23 cellular contexts compared by ENCODE assay signal in the genomic region with DNA sequence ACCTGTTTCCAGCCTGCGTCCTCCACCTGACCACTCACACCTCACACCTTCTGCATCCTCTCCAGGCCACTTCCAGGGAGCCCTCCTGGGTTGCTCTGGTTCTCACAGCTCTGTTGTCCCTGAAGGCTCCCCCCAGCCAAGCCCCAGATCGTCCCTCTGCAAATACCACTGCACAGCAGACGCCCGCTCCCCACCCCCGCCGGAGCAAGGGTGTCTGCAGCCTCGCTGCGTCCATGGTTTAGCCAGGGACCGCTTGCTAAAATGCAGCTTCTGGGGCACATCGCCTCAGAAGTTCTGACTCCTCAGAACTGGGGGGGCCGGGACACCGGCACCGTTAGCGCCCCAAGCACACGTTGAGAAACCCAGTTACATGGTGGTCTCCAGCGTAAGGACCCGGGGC. TPM values are rescaled to one million over a fixed set of nuclear protein-coding genes. Genes with fewer than 3 reads are reported as not detected.
DNase-seq lines count a peak whose midpoint lies in the region; ATAC-seq, FAIRE-seq and TF ChIP-seq lines count a peak whose summit lies in the region.
"Had no signal": no experiment of that assay in that cellular context is flagged by ENCODE, and none has a peak within 500 bp of the region (broad histone marks: within the 10 kb centered on the region; RNA-seq: fewer than 3 reads in every experiment).

No MANE protein-coding gene starts in this region.

- no peak overlapping the region for H2AFZ ChIP-seq in H1 (ENCODE audit: low read length)
- H2AFZ ChIP-seq in neural progenitor cell (replicated peaks): no peak overlapping the region
- H2AFZ ChIP-seq: GM23248 had no signal

- H3K36me3 Mint-ChIP-seq in CD4-positive, alpha-beta T cell (ENCODE audit: low read depth): no peaks in the 10 kb centered on the region
- H3K36me3 Mint-ChIP-seq in T-cell (no peaks in the 10 kb centered on the region), neural progenitor cell (no peaks in the 10 kb centered on the region)

- H3K27me3 ChIP-seq in CD4-positive, alpha-beta T cell (ENCODE audit: control insufficient read depth, insufficient read depth, low read length): peaks cover 66% of the 10 kb centered on the region
- peaks cover 7 to 46% (median 34%) of the 10 kb centered on the region in 4 experiments for H3K27me3 ChIP-seq in H1 (replicated peaks in 1 of 4; ENCODE audit: control insufficient read depth in 3 of 4, extremely low read depth in 1 of 4, insufficient read depth in 3 of 4, low read length in 3 of 4)
- peaks cover 65% of the 10 kb centered on the region for H3K27me3 ChIP-seq in neural progenitor cell
- H3K27me3 ChIP-seq in effector memory CD4-positive, alpha-beta T cell (replicated peaks; ENCODE audit: control insufficient read depth, insufficient read depth, low read length, poor library complexity, severe bottlenecking): peaks cover 45% of the 10 kb centered on the region
- H3K27me3 ChIP-seq: SJCRH30 had no signal

- no peak overlapping the region for H3K27ac ChIP-seq in CD4-positive, alpha-beta T cell (ENCODE audit: low read depth, low read length)
- H3K27ac ChIP-seq in H1 (ENCODE audit: low read depth, low read length) (no peak overlapping the region), neural progenitor cell (no peak overlapping the region)
- H3K27ac ChIP-seq in effector memory CD4-positive, alpha-beta T cell (ENCODE audit: insufficient read depth, low read length, poor library complexity, severe bottlenecking): no peak overlapping the region
- H3K27ac ChIP-seq: GM23248, KMS-11, RWPE1, SJCRH30 had no signal

- intact Hi-C loops in CD4-positive, alpha-beta T cell (cut with DNase I, micrococcal nuclease): no loop called here

- no peak overlapping the region for H4K5ac ChIP-seq in H1 (ENCODE audit: insufficient read length, low read depth, low read length)

- no peak overlapping the region for H3K4ac ChIP-seq in H1 (replicated peaks; ENCODE audit: insufficient read length, low read depth, low read length)

- H3K18ac ChIP-seq in H1 (ENCODE audit: extremely low read depth, low read length): no peak overlapping the region

- H3K56ac ChIP-seq in H1 (replicated peaks; ENCODE audit: insufficient read length, low read depth, low read length): no peak overlapping the region

- no peak for ATAC-seq in CD4-positive, alpha-beta T cell (ENCODE audit: poor library complexity)
- ATAC-seq in T-cell (replicated peaks in 1 of 4) (no peak), omental fat pad (ENCODE audit: low FRiP score) (no peak)
- ATAC-seq: GM12878, PC-3 had no signal

- peaks cover 12% of the 10 kb centered on the region for H3K4me1 Mint-ChIP-seq in CD4-positive, alpha-beta T cell (ENCODE audit: low read depth)
- peaks cover 13 to 20% (median 14%) of the 10 kb centered on the region in 3 donors for H3K4me1 Mint-ChIP-seq in T-cell
- peaks cover 28% of the 10 kb centered on the region for H3K4me1 Mint-ChIP-seq in neural progenitor cell

- POLR2A ChIA-PET in CD4-positive, alpha-beta T cell (lab: Charles Lee): no interaction called here
- POLR2A ChIA-PET in T-cell (lab: Charles Lee): no interaction called here
- POLR2A ChIA-PET in H1 (lab: Charles Lee; ENCODE audit: partially characterized antibody): interaction anchor here (0.9 to 4.4 kb wide), 9 partner anchors 11 to 157 kb away, joined by 3 to 16 read pairs (median 5); no protein-coding TSS in a partner anchor

- CTCF ChIA-PET in CD4-positive, alpha-beta T cell (lab: Charles Lee): no interaction called here
- CTCF ChIA-PET in T-cell (lab: Charles Lee) (no interaction called here), H1 (lab: Charles Lee; ENCODE audit: partially characterized antibody) (interaction anchor here (0.9 to 2.4 kb wide), 4 partner anchors 8 to 54 kb away, joined by 3 to 6 read pairs (median 3); no protein-coding TSS in a partner anchor)

- H3K9ac ChIP-seq in H1 (replicated peaks in 1 of 4; ENCODE audit: extremely low read depth in 1 of 4, low read depth in 3 of 4, low read length in 3 of 4): no peak overlapping the region
- H3K9ac ChIP-seq in neural progenitor cell: no peak overlapping the region
- H3K9ac ChIP-seq: GM23248, KMS-11 had no signal

- TF ChIP-seq POLR2A in H1 (IDR thresholded peaks at IDR 0.05; ENCODE audit: control extremely low read depth in 1 of 2, low read depth in 2 of 2, low read length in 2 of 2): no peak

- H3K4me1 ChIP-seq in H1 (replicated peaks in 1 of 4; ENCODE audit: control insufficient read depth in 3 of 4, insufficient read depth in 4 of 4, low read length in 3 of 4) (peaks cover 0 to 19% (median 7%) of the 10 kb centered on the region in 4 experiments; a peak in 5 of 7 replicates), neural progenitor cell (peaks cover 6% of the 10 kb centered on the region)
- peaks cover 9% of the 10 kb centered on the region for H3K4me1 ChIP-seq in effector memory CD4-positive, alpha-beta T cell (ENCODE audit: control insufficient read depth, insufficient read depth, low read length, poor library complexity, severe bottlenecking)

- H2BK15ac ChIP-seq in H1 (ENCODE audit: low read length): peak overlapping the region; percentile 29; the same call in 1 of the 2 replicates

- H2BK12ac ChIP-seq in H1 (ENCODE audit: low read depth, low read length): no peak overlapping the region

- H3K27ac Mint-ChIP-seq in CD4-positive, alpha-beta T cell: no peak overlapping the region
- H3K27ac Mint-ChIP-seq in T-cell (no peak overlapping the region), neural progenitor cell (no peak overlapping the region)

- WGBS in H1 (ENCODE audit: extremely low coverage in 1 of 2, insufficient coverage in 1 of 2, insufficient read length in 1 of 2, insufficient replicate concordance in 2 of 2, low coverage in 1 of 2, low lambda C conversion rate in 2 of 2, missing lambda C conversion rate in 1 of 2), 2 experiments: 87% methylated on average over 16 of the region's 17 CpGs; no CpG with 5 or more reads in 1 of the 2 experiments

- H3K23ac ChIP-seq in H1 (ENCODE audit: insufficient read length): no peak overlapping the region

- 0 out of 2 replicates have a peak overlapping the region, but pooled peaks have one; percentile 6 for H2BK20ac ChIP-seq in H1 (ENCODE audit: low read length)

- no peak overlapping the region for H2BK5ac ChIP-seq in H1 (ENCODE audit: low read depth, low read length)

- no peaks in the 10 kb centered on the region for H3K9me3 Mint-ChIP-seq in CD4-positive, alpha-beta T cell
- H3K9me3 Mint-ChIP-seq in T-cell (no peaks in the 10 kb centered on the region), neural progenitor cell (peaks cover 2% of the 10 kb centered on the region)

- no peak overlapping the region for H3K14ac ChIP-seq in H1 (ENCODE audit: insufficient read length)

- H3K27me3 Mint-ChIP-seq in CD4-positive, alpha-beta T cell: peaks cover 74% of the 10 kb centered on the region
- H3K27me3 Mint-ChIP-seq in T-cell (peaks cover 36 to 65% of the 10 kb centered on the region in 2 donors), neural progenitor cell (ENCODE audit: insufficient read depth, low read depth) (peaks cover 12% of the 10 kb centered on the region)

- no peak for FAIRE-seq in H1 (lab: Jason Lieb, UNC)
- FAIRE-seq: GM12878, GM18507 had no signal

- no peak for TF ChIP-seq EP300 in H1 (IDR thresholded peaks at IDR 0.05; ENCODE audit: borderline replicate concordance in 1 of 2, low read depth in 2 of 2, low read length in 2 of 2)

- H2AK5ac ChIP-seq in H1 (ENCODE audit: low read depth, low read length): no peak overlapping the region

- H3K36me3 ChIP-seq in H1 (ENCODE audit: control insufficient read depth in 2 of 4, insufficient read depth in 4 of 4, low read length in 3 of 4) (no peaks in the 10 kb centered on the region), neural progenitor cell (no peaks in the 10 kb centered on the region)
- no peaks in the 10 kb centered on the region for H3K36me3 ChIP-seq in effector memory CD4-positive, alpha-beta T cell (ENCODE audit: control insufficient read depth, insufficient read depth, low read length)
- H3K36me3 ChIP-seq: SJCRH30 had no signal

- no peaks in the 10 kb centered on the region for H3K9me3 ChIP-seq in CD4-positive, alpha-beta T cell (ENCODE audit: control insufficient read depth, low read length)
- H3K9me3 ChIP-seq in H1 (ENCODE audit: insufficient read depth in 2 of 2, low read depth in 1 of 2, low read length in 1 of 2): no peaks in the 10 kb centered on the region
- H3K9me3 ChIP-seq in neural progenitor cell (ENCODE audit: low read depth): no peaks in the 10 kb centered on the region
- H3K9me3 ChIP-seq in effector memory CD4-positive, alpha-beta T cell (ENCODE audit: control insufficient read depth, low read length): no peaks in the 10 kb centered on the region
- H3K9me3 ChIP-seq: SJCRH30 had no signal

- H3K4me3 ChIP-seq in H1 (ENCODE audit: extremely low read depth in 1 of 4, insufficient read depth in 2 of 4, low read depth in 3 of 4, low read length in 4 of 4) (no peak overlapping the region), neural progenitor cell (no peak overlapping the region)
- H3K4me3 ChIP-seq in effector memory CD4-positive, alpha-beta T cell (ENCODE audit: insufficient read depth, low read depth, low read length, poor library complexity, severe bottlenecking): no peak overlapping the region
- H3K4me3 ChIP-seq: GM12878, SJCRH30 had no signal

- no peak for DNase-seq in CD4-positive, alpha-beta T cell
- DNase-seq in T-cell: no peak
- DNase-seq in H1 (ENCODE audit: low read depth in 1 of 2, low spot score in 2 of 2): no peak
- DNase-seq in neural progenitor cell (ENCODE audit: low spot score): no peak
- DNase-seq in effector memory CD4-positive, alpha-beta T cell: no peak
- no peak for DNase-seq in NCI-H187 treated with DMSO at 0.1 percent for 48 hours (lab: John Stamatoyannopoulos, UW)
- no peak for DNase-seq in omental fat pad (ENCODE audit: low spot score)
- DNase-seq: DMS 273 treated with DMSO at 0.1 percent for 48 hours, GDM1, GM23248, NCI-H1048, NCI-H1436 treated with DMSO at 0.1 percent for 48 hours, NCI-H510A treated with DMSO at 0.1 percent for 48 hours, NCI-H82, PC-3, SJCRH30 had no signal

- H2BK120ac ChIP-seq in H1 (replicated peaks; ENCODE audit: low read depth, low read length): no peak overlapping the region

- no peak overlapping the region for H4K91ac ChIP-seq in H1 (replicated peaks; ENCODE audit: insufficient read length, low read length)

- H3K79me1 ChIP-seq in H1 (ENCODE audit: low read depth, low read length): no peaks in the 10 kb centered on the region

- H4K8ac ChIP-seq in H1 (ENCODE audit: extremely low read depth, insufficient read depth, low read length): no peak overlapping the region

- peaks cover 9% of the 10 kb centered on the region for H3F3A ChIP-seq in neural progenitor cell (ENCODE audit: low read depth)

- H3K23me2 ChIP-seq in H1 (ENCODE audit: low read depth, low read length): peaks cover 2% of the 10 kb centered on the region; the same call in 1 of the 2 replicates

- no peak for TF ChIP-seq RAD21 in H1 (IDR thresholded peaks at IDR 0.05 in 1 of 2, conservative IDR thresholded peaks at IDR 0.05 in 1 of 2; ENCODE audit: low read depth in 2 of 2, low read length in 2 of 2)

- no peak for TF ChIP-seq CTCF in CD4-positive, alpha-beta T cell (IDR thresholded peaks at IDR 0.05)
- TF ChIP-seq CTCF in H1 (IDR thresholded peaks at IDR 0.05; ENCODE audit: control extremely low read depth in 1 of 3, insufficient read depth in 1 of 3, low read depth in 1 of 3, low read length in 3 of 3): no peak
- no peak for TF ChIP-seq CTCF in neural progenitor cell (IDR thresholded peaks at IDR 0.05)
- TF ChIP-seq CTCF in omental fat pad (IDR thresholded peaks at IDR 0.05): no peak

- H3K4me2 ChIP-seq in H1 (ENCODE audit: insufficient read depth in 1 of 2, low read depth in 2 of 2, low read length in 2 of 2): peak overlapping the region in 1 of 2 experiments; percentile 33; a peak in 1 of 4 replicates
- no peak overlapping the region for H3K4me2 ChIP-seq in neural progenitor cell
- H3K4me2 ChIP-seq: KMS-11 had no signal

- H4K20me1 ChIP-seq in H1 (replicated peaks in 1 of 2; ENCODE audit: control insufficient read depth in 1 of 2, insufficient read depth in 2 of 2, low read length in 2 of 2) (peaks cover 0 to 3% of the 10 kb centered on the region in 2 experiments), neural progenitor cell (ENCODE audit: low read depth) (no peaks in the 10 kb centered on the region)

- H3K79me2 ChIP-seq in H1 (ENCODE audit: control insufficient read depth in 1 of 2, insufficient read depth in 2 of 2, low read length in 2 of 2) (no peaks in the 10 kb centered on the region), neural progenitor cell (ENCODE audit: low read depth) (no peaks in the 10 kb centered on the region)

- peak overlapping the region; percentile 20 for H3K4me3 Mint-ChIP-seq in CD4-positive, alpha-beta T cell
- H3K4me3 Mint-ChIP-seq in T-cell (peak overlapping the region in 2 of 3 donors; percentile 39 to 49), neural progenitor cell (peak overlapping the region; percentile 31)

RNA-seq across cellular contexts. Expression of a gene that starts 1.0 kb away (rescaled TPM):
- total RNA-seq in CD4-positive, alpha-beta T cell: under 1 TPM; 0.33 to 0.39 TPM
- total RNA-seq in T-cell: 1 to 10 TPM in 2 of 5 donors, under 1 TPM in 3; 0.23 to 1.7 (median 0.99) TPM
- total RNA-seq in H1 (2021; fragmentation: NEBNext Ultra II Directional; extraction: Animal tissue kit (Norgen Biotek cat#: 25700)): 0.13 TPM in 1 of 2 replicates, not detected in the other
- 0.59 and 0.93 TPM in 2 replicates for polyA plus RNA-seq in H1 (2011; rRNA removed)
- 0.62 TPM for polyA plus RNA-seq in H1 (2011; cell fraction: cytosol; rRNA removed)
- polyA plus RNA-seq in H1 (2011; cell fraction: nucleus; rRNA removed): 0.64 TPM
- 0.25 to 0.36 TPM (median 0.27 TPM) in 3 of 4 replicates, not detected in the other for polyA plus RNA-seq in H1 (2012, experiment 1 of 2)
- polyA plus RNA-seq in H1 (2012, experiment 2 of 2): 0.16 TPM
- 0.26 TPM for polyA plus RNA-seq in H1 (2013, experiment 1 of 2)
- 0.35 TPM for polyA plus RNA-seq in H1 (2013, experiment 2 of 2)
- polyA minus RNA-seq in H1 (2011; rRNA and poly(A)+ RNA removed): 0.13 TPM in 1 of 2 replicates, not detected in the other
- polyA minus RNA-seq in H1 (2011; cell fraction: cytosol; rRNA and poly(A)+ RNA removed): not detected
- polyA minus RNA-seq in H1 (2011; cell fraction: nucleus; rRNA and poly(A)+ RNA removed): 0.60 TPM
- 1.5 TPM in 1 of 2 replicates, not detected in the other for total RNA-seq in neural progenitor cell (ENCODE audit: low replicate concordance)
- under 1 TPM in 1 of 4 donors, not detected in 3; 0.19 TPM for total RNA-seq in omental fat pad
- total RNA-seq: GM23248, M059J, PC-3, SJCRH30 had no signal
- polyA plus RNA-seq: AG04450, BJ, GM23248 had no signal

RNA-seq across cellular contexts. Expression of a gene that starts 21.4 kb away (rescaled TPM):
- 10 to 100 TPM; 73.6 to 80.1 TPM for total RNA-seq in CD4-positive, alpha-beta T cell
- 100 to 1,000 TPM in 3 of 5 donors, 10 to 100 TPM in 2; 86.7 to 127 (median 107) TPM for total RNA-seq in T-cell
- total RNA-seq in H1 (2021; fragmentation: NEBNext Ultra II Directional; extraction: Animal tissue kit (Norgen Biotek cat#: 25700)): 228 and 238 TPM in 2 replicates
- 1,335 and 1,623 TPM in 2 replicates for polyA plus RNA-seq in H1 (2011; rRNA removed)
- 1,271 TPM for polyA plus RNA-seq in H1 (2011; cell fraction: cytosol; rRNA removed)
- polyA plus RNA-seq in H1 (2011; cell fraction: nucleus; rRNA removed): 377 TPM
- 395 to 466 TPM (median 428 TPM) in 4 replicates for polyA plus RNA-seq in H1 (2012, experiment 1 of 2)
- 735 TPM for polyA plus RNA-seq in H1 (2012, experiment 2 of 2)
- polyA plus RNA-seq in H1 (2013, experiment 1 of 2): 408 TPM
- 417 TPM for polyA plus RNA-seq in H1 (2013, experiment 2 of 2)
- 20.1 and 23.2 TPM in 2 replicates for polyA minus RNA-seq in H1 (2011; rRNA and poly(A)+ RNA removed)
- polyA minus RNA-seq in H1 (2011; cell fraction: cytosol; rRNA and poly(A)+ RNA removed): 67.1 TPM
- 79.0 TPM for polyA minus RNA-seq in H1 (2011; cell fraction: nucleus; rRNA and poly(A)+ RNA removed)
- 183 and 317 TPM in 2 replicates for total RNA-seq in neural progenitor cell (ENCODE audit: low replicate concordance)
- total RNA-seq in omental fat pad: 100 to 1,000 TPM; 101 to 142 (median 115) TPM

RNA-seq across cellular contexts. Expression of a gene that starts 21.5 kb away (rescaled TPM):
- 100 to 1,000 TPM; 106 to 111 TPM for total RNA-seq in CD4-positive, alpha-beta T cell
- 100 to 1,000 TPM in 4 of 5 donors, 10 to 100 TPM in 1; 96.5 to 173 (median 133) TPM for total RNA-seq in T-cell
- total RNA-seq in H1 (2021; fragmentation: NEBNext Ultra II Directional; extraction: Animal tissue kit (Norgen Biotek cat#: 25700)): 52.6 and 55.7 TPM in 2 replicates
- 34.8 and 83.1 TPM in 2 replicates for polyA plus RNA-seq in H1 (2011; rRNA removed)
- 61.8 TPM for polyA plus RNA-seq in H1 (2011; cell fraction: cytosol; rRNA removed)
- polyA plus RNA-seq in H1 (2011; cell fraction: nucleus; rRNA removed): 378 TPM
- 36.1 to 78.9 TPM (median 69.1 TPM) in 4 replicates for polyA plus RNA-seq in H1 (2012, experiment 1 of 2)
- 44.7 TPM for polyA plus RNA-seq in H1 (2012, experiment 2 of 2)
- polyA plus RNA-seq in H1 (2013, experiment 1 of 2): 40.7 TPM
- 37.4 TPM for polyA plus RNA-seq in H1 (2013, experiment 2 of 2)
- polyA minus RNA-seq in H1 (2011; rRNA and poly(A)+ RNA removed): 16.2 and 16.8 TPM in 2 replicates
- polyA minus RNA-seq in H1 (2011; cell fraction: cytosol; rRNA and poly(A)+ RNA removed): 33.4 TPM
- polyA minus RNA-seq in H1 (2011; cell fraction: nucleus; rRNA and poly(A)+ RNA removed): 47.4 TPM
- total RNA-seq in neural progenitor cell (ENCODE audit: low replicate concordance): 20.7 and 90.9 TPM in 2 replicates
- total RNA-seq in omental fat pad: 10 to 100 TPM; 24.0 to 42.6 (median 27.4) TPM

RNA-seq across cellular contexts. Expression of a gene that starts 25.0 kb away (rescaled TPM):
- not detected for total RNA-seq in CD4-positive, alpha-beta T cell
- total RNA-seq in T-cell (under 1 TPM in 3 of 5 donors, not detected in 2; 0.22 to 0.49 (median 0.30) TPM), neural progenitor cell (ENCODE audit: low replicate concordance) (not detected in 2 replicates), omental fat pad (1 to 10 TPM in 3 of 4 donors, under 1 TPM in 1; 0.09 to 9.1 (median 1.3) TPM)
- total RNA-seq in H1 (2021; fragmentation: NEBNext Ultra II Directional; extraction: Animal tissue kit (Norgen Biotek cat#: 25700)): not detected in 2 replicates
- polyA plus RNA-seq in H1 (2011; rRNA removed): not detected in 2 replicates
- not detected for polyA plus RNA-seq in H1 (2011; cell fraction: cytosol; rRNA removed)
- not detected for polyA plus RNA-seq in H1 (2011; cell fraction: nucleus; rRNA removed)
- polyA plus RNA-seq in H1 (2012, experiment 1 of 2): 0.06 to 0.11 TPM in 2 of 4 replicates, not detected in the others
- not detected for polyA plus RNA-seq in H1 (2012, experiment 2 of 2)
- polyA plus RNA-seq in H1 (2013, experiment 1 of 2): not detected
- not detected for polyA plus RNA-seq in H1 (2013, experiment 2 of 2)
- not detected in 2 replicates for polyA minus RNA-seq in H1 (2011; rRNA and poly(A)+ RNA removed)
- not detected for polyA minus RNA-seq in H1 (2011; cell fraction: cytosol; rRNA and poly(A)+ RNA removed)
- not detected for polyA minus RNA-seq in H1 (2011; cell fraction: nucleus; rRNA and poly(A)+ RNA removed)
- total RNA-seq: GM23248, M059J, PC-3 had no signal
- polyA plus RNA-seq: BJ, GM23248 had no signal

RNA-seq across cellular contexts. Expression of a gene that starts 50.8 kb away (rescaled TPM):
- under 1 TPM; 0.56 to 0.58 TPM for total RNA-seq in CD4-positive, alpha-beta T cell
- 1 to 10 TPM in 2 of 5 donors, under 1 TPM in 2, not detected in 1; 0.42 to 1.5 (median 1.0) TPM for total RNA-seq in T-cell
- 0.56 and 1.7 TPM in 2 replicates for total RNA-seq in H1 (2021; fragmentation: NEBNext Ultra II Directional; extraction: Animal tissue kit (Norgen Biotek cat#: 25700))
- 0.24 and 0.53 TPM in 2 replicates for polyA plus RNA-seq in H1 (2011; rRNA removed)
- polyA plus RNA-seq in H1 (2011; cell fraction: cytosol; rRNA removed): 0.41 TPM
- 0.10 TPM for polyA plus RNA-seq in H1 (2011; cell fraction: nucleus; rRNA removed)
- polyA plus RNA-seq in H1 (2012, experiment 1 of 2): 0.40 to 2.0 TPM (median 1.1 TPM) in 3 of 4 replicates, not detected in the other
- polyA plus RNA-seq in H1 (2012, experiment 2 of 2): not detected
- polyA plus RNA-seq in H1 (2013, experiment 1 of 2): 0.83 TPM
- polyA plus RNA-seq in H1 (2013, experiment 2 of 2): 0.96 TPM
- polyA minus RNA-seq in H1 (2011; rRNA and poly(A)+ RNA removed): not detected in 2 replicates
- not detected for polyA minus RNA-seq in H1 (2011; cell fraction: cytosol; rRNA and poly(A)+ RNA removed)
- polyA minus RNA-seq in H1 (2011; cell fraction: nucleus; rRNA and poly(A)+ RNA removed): not detected
- total RNA-seq in neural progenitor cell (ENCODE audit: low replicate concordance): 0.12 TPM in 1 of 2 replicates, not detected in the other
- total RNA-seq in omental fat pad: not detected
- total RNA-seq: GM23248, M059J, PC-3 had no signal
- polyA plus RNA-seq: AG04450, BJ, GM23248 had no signal
